In the genomic region with DNA sequence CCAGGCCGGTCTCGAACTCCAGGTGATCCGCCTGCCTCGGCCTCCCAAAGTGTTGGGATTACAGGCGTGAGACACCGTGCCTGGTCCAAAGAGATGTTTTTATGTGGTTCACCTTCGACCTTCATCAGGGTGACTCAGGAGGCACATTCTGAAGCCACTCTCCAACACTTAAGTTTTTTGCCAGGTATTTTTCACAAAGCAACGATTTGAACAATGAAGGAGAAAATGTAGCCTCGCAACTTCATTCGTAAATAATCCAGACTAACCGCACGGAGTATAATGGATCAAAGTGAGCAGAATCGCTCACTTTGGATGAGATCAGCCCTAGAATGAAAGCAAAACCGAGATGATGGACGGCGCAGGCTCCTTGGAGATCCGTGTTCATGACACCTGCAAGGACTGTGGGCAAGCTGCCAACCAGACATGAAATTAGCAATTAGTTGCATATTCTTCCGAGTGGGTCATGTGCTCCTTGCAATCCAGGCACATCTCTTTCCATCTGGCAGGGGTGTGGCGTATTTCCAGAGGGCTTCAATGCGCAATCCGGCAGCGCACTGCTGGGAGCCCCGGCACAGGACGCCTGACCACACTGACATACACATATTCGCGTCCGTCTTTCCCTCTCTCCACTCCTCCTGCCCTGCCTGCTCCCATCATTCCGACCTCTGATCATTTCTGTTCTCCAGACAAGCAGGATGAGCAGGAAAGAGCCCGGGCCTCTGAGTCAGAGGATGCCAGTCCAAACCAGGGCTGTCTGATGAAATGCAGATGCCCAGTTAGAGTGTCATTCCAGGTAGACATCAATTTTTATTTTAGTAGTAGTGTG, we compare ENCODE assay signal across 17 cellular contexts.
DNase-seq lines count a peak whose midpoint lies in the region; ATAC-seq, FAIRE-seq and TF ChIP-seq lines count a peak whose summit lies in the region.
"Had no signal": no experiment of that assay in that cellular context is flagged by ENCODE, and none has a peak within 500 bp of the region (broad histone marks: within the 10 kb centered on the region; RNA-seq: fewer than 3 reads in every experiment).

No MANE protein-coding gene starts in this region.

- no peak for TF ChIP-seq CTCF in H1 (IDR thresholded peaks at IDR 0.05; ENCODE audit: control extremely low read depth in 1 of 3, insufficient read depth in 1 of 3, low read depth in 1 of 3, low read length in 3 of 3)

- no peak overlapping the region for H3K14ac ChIP-seq in H1 (ENCODE audit: insufficient read length)

- H2AFZ ChIP-seq in H1 (ENCODE audit: low read length) = no peak overlapping the region
- no peak overlapping the region for H2AFZ ChIP-seq in Karpas-422 (ENCODE audit: low read length)

- H3K9ac ChIP-seq in H1 (replicated peaks in 1 of 4; ENCODE audit: extremely low read depth in 1 of 4, low read depth in 3 of 4, low read length in 3 of 4) (no peak overlapping the region), Karpas-422 (ENCODE audit: low read length) (no peak overlapping the region)

- no peak overlapping the region for H2BK20ac ChIP-seq in H1 (ENCODE audit: low read length)

- H4K8ac ChIP-seq in H1 (ENCODE audit: extremely low read depth, insufficient read depth, low read length) = peak overlapping the region; percentile 57; the same call in 1 of the 2 replicates

- 95% methylated on average over 29 of the region's 29 CpGs; no CpG with 5 or more reads in 1 of the 2 experiments for WGBS in H1 (ENCODE audit: extremely low coverage in 1 of 2, insufficient coverage in 1 of 2, insufficient read length in 1 of 2, insufficient replicate concordance in 2 of 2, low coverage in 1 of 2, low lambda C conversion rate in 2 of 2, missing lambda C conversion rate in 1 of 2), 2 experiments

- POLR2A ChIA-PET in H1 (lab: Charles Lee; ENCODE audit: partially characterized antibody) = interaction anchor here (0.6 kb wide), 1 partner anchor 493 kb away, joined by 5 read pairs; no protein-coding TSS in a partner anchor

- no peak overlapping the region for H2BK12ac ChIP-seq in H1 (ENCODE audit: low read depth, low read length)

- no peak overlapping the region for H3K18ac ChIP-seq in H1 (ENCODE audit: extremely low read depth, low read length)

- ATAC-seq in GM21423 (IDR thresholded peaks at IDR 0.05; ENCODE audit: unreplicated experiment) = no peak
- ATAC-seq: effector memory CD8-positive, alpha-beta T cell; Panc1 had no signal

- TF ChIP-seq POLR2A in H1 (IDR thresholded peaks at IDR 0.05; ENCODE audit: control extremely low read depth in 1 of 2, low read depth in 2 of 2, low read length in 2 of 2) = no peak

- H3K4me1 ChIP-seq in H1 (replicated peaks in 1 of 4; ENCODE audit: control insufficient read depth in 3 of 4, insufficient read depth in 4 of 4, low read length in 3 of 4) (no peaks in the 10 kb centered on the region), Karpas-422 (ENCODE audit: low read length) (no peaks in the 10 kb centered on the region)

- H3K36me3 ChIP-seq in H1 (ENCODE audit: control insufficient read depth in 2 of 4, insufficient read depth in 4 of 4, low read length in 3 of 4) (no peaks in the 10 kb centered on the region), Karpas-422 (ENCODE audit: insufficient read depth, low read length) (no peaks in the 10 kb centered on the region)
- H3K36me3 ChIP-seq: cardiac muscle cell had no signal

- TF ChIP-seq EP300 in H1 (IDR thresholded peaks at IDR 0.05; ENCODE audit: borderline replicate concordance in 1 of 2, low read depth in 2 of 2, low read length in 2 of 2) = no peak

- no peak overlapping the region for H3K27ac ChIP-seq in H1 (ENCODE audit: low read depth, low read length)
- no peak overlapping the region for H3K27ac ChIP-seq in Karpas-422 (ENCODE audit: low read length)
- H3K27ac ChIP-seq: cardiac muscle cell had no signal

- no peak overlapping the region for H3K4ac ChIP-seq in H1 (replicated peaks; ENCODE audit: insufficient read length, low read depth, low read length)

- CTCF ChIA-PET in H1 (lab: Charles Lee; ENCODE audit: partially characterized antibody) = no interaction called here

- H3K27me3 ChIP-seq in H1 (replicated peaks in 1 of 4; ENCODE audit: control insufficient read depth in 3 of 4, extremely low read depth in 1 of 4, insufficient read depth in 3 of 4, low read length in 3 of 4) (no peaks in the 10 kb centered on the region), Karpas-422 (ENCODE audit: low read length) (no peaks in the 10 kb centered on the region)
- H3K27me3 ChIP-seq: cardiac muscle cell had no signal

- H3K9me2 ChIP-seq in Karpas-422 (replicated peaks; ENCODE audit: insufficient read depth, low read length) = no peaks in the 10 kb centered on the region

- H3K56ac ChIP-seq in H1 (replicated peaks; ENCODE audit: insufficient read length, low read depth, low read length) = no peak overlapping the region

- H4K20me1 ChIP-seq in H1 (replicated peaks in 1 of 2; ENCODE audit: control insufficient read depth in 1 of 2, insufficient read depth in 2 of 2, low read length in 2 of 2) (no peaks in the 10 kb centered on the region), Karpas-422 (ENCODE audit: insufficient read depth, low read depth, low read length) (no peaks in the 10 kb centered on the region)

- H4K91ac ChIP-seq in H1 (replicated peaks; ENCODE audit: insufficient read length, low read length) = no peak overlapping the region

- no peak for TF ChIP-seq RAD21 in H1 (IDR thresholded peaks at IDR 0.05 in 1 of 2, conservative IDR thresholded peaks at IDR 0.05 in 1 of 2; ENCODE audit: low read depth in 2 of 2, low read length in 2 of 2)

- H4K5ac ChIP-seq in H1 (ENCODE audit: insufficient read length, low read depth, low read length) = no peak overlapping the region

- no peaks in the 10 kb centered on the region for H3K23me2 ChIP-seq in H1 (ENCODE audit: low read depth, low read length)

- H3K4me3 ChIP-seq in H1 (ENCODE audit: extremely low read depth in 1 of 4, insufficient read depth in 2 of 4, low read depth in 3 of 4, low read length in 4 of 4) (no peak overlapping the region), Karpas-422 (ENCODE audit: low read length) (no peak overlapping the region)
- H3K4me3 ChIP-seq: cardiac muscle cell had no signal

- DNase-seq in NCI-H345 (lab: John Stamatoyannopoulos, UW) (peak; percentile 35), NCI-H345 treated with DMSO at 0.1 percent for 48 hours (lab: John Stamatoyannopoulos, UW; ENCODE audit: unreplicated experiment) (no peak), NCI-H2227 treated with DMSO at 0.1 percent for 48 hours (lab: John Stamatoyannopoulos, UW) (peak; percentile 80), H1 (ENCODE audit: low read depth in 1 of 2, low spot score in 2 of 2) (no peak), Karpas-422 (no peak), NCI-H1092 treated with DMSO at 0.1 percent for 48 hours (lab: John Stamatoyannopoulos, UW) (no peak)
- DNase-seq in activated effector memory CD4-positive, alpha-beta T cell treated with anti-CD3 and anti-CD28 coated beads, Interleukin-2, amount 50 U/mL, for 16 hours = no peak
- DNase-seq: activated B cell treated with CpG ODN at 0.5 μM for 24 hours; activated naive CD4-positive, alpha-beta T cell treated with anti-CD3 and anti-CD28 coated beads, Interleukin-2, amount 10 ng/mL, durations not matched to agents 7 days and 5 days; effector memory CD8-positive, alpha-beta T cell; kidney glomerular epithelial cell; NCI-H2029 treated with DMSO at 0.1 percent for 48 hours; posterior cingulate gyrus had no signal

- H2AK5ac ChIP-seq in H1 (ENCODE audit: low read depth, low read length) = no peak overlapping the region

- H3K79me2 ChIP-seq in H1 (ENCODE audit: control insufficient read depth in 1 of 2, insufficient read depth in 2 of 2, low read length in 2 of 2) = no peaks in the 10 kb centered on the region
- H3K79me2 ChIP-seq in Karpas-422 (ENCODE audit: low read length) = no peaks in the 10 kb centered on the region

- no peak overlapping the region for H3K23ac ChIP-seq in H1 (ENCODE audit: insufficient read length)

- H3K4me2 ChIP-seq in H1 (ENCODE audit: insufficient read depth in 1 of 2, low read depth in 2 of 2, low read length in 2 of 2) (no peak overlapping the region), Karpas-422 (ENCODE audit: low read depth, low read length, poor library complexity, severe bottlenecking) (no peak overlapping the region)

- H3K9me3 ChIP-seq in H1 (ENCODE audit: insufficient read depth in 2 of 2, low read depth in 1 of 2, low read length in 1 of 2) = no peaks in the 10 kb centered on the region
- no peaks in the 10 kb centered on the region for H3K9me3 ChIP-seq in Karpas-422 (ENCODE audit: low read length)

- H3K79me1 ChIP-seq in H1 (ENCODE audit: low read depth, low read length) = no peaks in the 10 kb centered on the region

- no peak overlapping the region for H2BK5ac ChIP-seq in H1 (ENCODE audit: low read depth, low read length)

- no peak for FAIRE-seq in H1 (lab: Jason Lieb, UNC)
- FAIRE-seq: D721Med had no signal

- H2BK15ac ChIP-seq in H1 (ENCODE audit: low read length) = no peak overlapping the region

- H2BK120ac ChIP-seq in H1 (replicated peaks; ENCODE audit: low read depth, low read length) = no peak overlapping the region

TF ChIP-seq in H1, 55 proteins besides CTCF, POLR2A, EP300 and RAD21:
- TF ChIP-seq TEAD4 (IDR thresholded peaks at IDR 0.05; ENCODE audit: low read depth, low read length) (no peak), CHD2 (IDR thresholded peaks at IDR 0.05; ENCODE audit: low read length) (no peak), CBX8 (IDR thresholded peaks at IDR 0.05; ENCODE audit: borderline replicate concordance, low read depth, low read length) (no peak), RNF2 (IDR thresholded peaks at IDR 0.05; ENCODE audit: borderline replicate concordance, low read depth, low read length, missing control alignments, poor library complexity, severe bottlenecking) (no peak), RBBP5 (IDR thresholded peaks at IDR 0.05; ENCODE audit: borderline replicate concordance, low read depth, low read length) (no peak), POU5F1 (IDR thresholded peaks at IDR 0.05; ENCODE audit: low read depth, low read length) (no peak), EGR1 (IDR thresholded peaks at IDR 0.05; ENCODE audit: borderline replicate concordance, low read depth, low read length) (no peak)
TF ChIP-seq in H1: peak in this region for 0.

Comparison
In these comparisons a context has a peak if more than half of its experiments do, and no peak if none do; other contexts are left out.
1. DNase-seq: peak in NCI-H345 (single experiment) and NCI-H2227 treated with DMSO at 0.1 percent for 48 hours (single experiment); none in NCI-H345 treated with DMSO at 0.1 percent for 48 hours (single experiment), H1 (0 of 2), activated effector memory CD4-positive, alpha-beta T cell treated with anti-CD3 and anti-CD28 coated beads, Interleukin-2, amount 50 U/mL, for 16 hours (single experiment), Karpas-422 (single experiment) and NCI-H1092 treated with DMSO at 0.1 percent for 48 hours (single experiment).